In genomic region chr20:31822421-31823330, GRCh38 we compare ENCODE assay signal across 9 cellular contexts. TPM values are rescaled to one million over a fixed set of nuclear protein-coding genes. Genes with fewer than 3 reads are reported as not detected.
A peak's percentile ranks its signal among the peaks of the same experiment; 100 is the strongest.
DNase-seq lines count a peak whose midpoint lies in the region; FAIRE-seq and TF ChIP-seq lines count a peak whose summit lies in the region.
"Had no signal": no experiment of that assay in that cellular context is flagged by ENCODE, and none has a peak within 500 bp of the region (broad histone marks: within the 10 kb centered on the region; RNA-seq: fewer than 3 reads in every experiment).

No MANE protein-coding gene starts in this region.

- H3K4me1 ChIP-seq in MM.1S (ENCODE audit: low read length): peaks cover 17% of the 10 kb centered on the region
- H3K4me1 ChIP-seq in vagina: peaks cover 13% of the 10 kb centered on the region

- H3K79me2 ChIP-seq in MM.1S (ENCODE audit: low read length): no peaks in the 10 kb centered on the region

- H3K27ac ChIP-seq in MM.1S (ENCODE audit: low read length) (no peak overlapping the region), vagina (no peak overlapping the region)

- TF ChIP-seq POLR2A in vagina (IDR thresholded peaks at IDR 0.05): no peak

- H3K27me3 ChIP-seq in MM.1S (replicated peaks; ENCODE audit: insufficient read depth, low read length) (no peaks in the 10 kb centered on the region; the same call in 1 of the 2 replicates), vagina (no peaks in the 10 kb centered on the region)

- peak overlapping the region; percentile 56 for H3K4me2 ChIP-seq in MM.1S (ENCODE audit: low read depth, low read length)

- no peak overlapping the region for H3K9ac ChIP-seq in MM.1S (ENCODE audit: low read length)

- H3K36me3 ChIP-seq in MM.1S (replicated peaks; ENCODE audit: insufficient read depth, low read length): no peaks in the 10 kb centered on the region
- H3K36me3 ChIP-seq in vagina: no peaks in the 10 kb centered on the region

- peak; percentile 99 for TF ChIP-seq CTCF in MM.1S (IDR thresholded peaks at IDR 0.05; ENCODE audit: low read length)
- TF ChIP-seq CTCF in glutamatergic neuron (IDR thresholded peaks at IDR 0.05; ENCODE audit: partially characterized antibody, unreplicated experiment): peak; percentile 100
- TF ChIP-seq CTCF in progenitor cell of endocrine pancreas (IDR thresholded peaks at IDR 0.05; ENCODE audit: unreplicated experiment): peak; percentile 100
- TF ChIP-seq CTCF in vagina (IDR thresholded peaks at IDR 0.05): peak; percentile 95 to 99 (median 95)

- H3K27ac Mint-ChIP-seq in glutamatergic neuron (ENCODE audit: unreplicated experiment) (no peak overlapping the region), progenitor cell of endocrine pancreas (no peak overlapping the region)

- H3K4me1 Mint-ChIP-seq in glutamatergic neuron (ENCODE audit: low read depth, unreplicated experiment): peaks cover 18% of the 10 kb centered on the region
- H3K4me1 Mint-ChIP-seq in progenitor cell of endocrine pancreas (ENCODE audit: low read depth): no peaks in the 10 kb centered on the region

- in situ Hi-C loops in SK-MEL-5 (cut with HindIII; ENCODE audit: low pct_unique_long_range_greater_than_20kb, low sequenced_read_pairs): no loop called here

- H3K9me3 ChIP-seq in MM.1S (replicated peaks; ENCODE audit: insufficient read depth, low read length) (no peaks in the 10 kb centered on the region), vagina (no peaks in the 10 kb centered on the region)

- intact Hi-C loops in vagina (cut with DNase I): loop anchor here (10.0 kb wide), 1 partner anchor 212 kb away; no protein-coding TSS in a partner anchor

- no peaks in the 10 kb centered on the region for H4K20me1 ChIP-seq in MM.1S (ENCODE audit: insufficient read depth, low read length)

- H2AFZ ChIP-seq in MM.1S (ENCODE audit: low read length): 0 out of 2 replicates have a peak overlapping the region, but pooled peaks have one; percentile 16

- no peak overlapping the region for H3K4me3 Mint-ChIP-seq in glutamatergic neuron (ENCODE audit: unreplicated experiment)
- no peak overlapping the region for H3K4me3 Mint-ChIP-seq in progenitor cell of endocrine pancreas (ENCODE audit: low read depth)

- H3K36me3 Mint-ChIP-seq in glutamatergic neuron (ENCODE audit: unreplicated experiment) (no peaks in the 10 kb centered on the region), progenitor cell of endocrine pancreas (ENCODE audit: insufficient read depth) (no peaks in the 10 kb centered on the region)

- peaks cover 2% of the 10 kb centered on the region for H3K9me3 Mint-ChIP-seq in glutamatergic neuron (ENCODE audit: unreplicated experiment)
- H3K9me3 Mint-ChIP-seq in progenitor cell of endocrine pancreas (ENCODE audit: low read depth): no peaks in the 10 kb centered on the region

- no peaks in the 10 kb centered on the region for H3K9me2 ChIP-seq in MM.1S (replicated peaks; ENCODE audit: insufficient read depth, low read length)

- H3K27me3 Mint-ChIP-seq in glutamatergic neuron (ENCODE audit: unreplicated experiment) (peaks cover 4% of the 10 kb centered on the region), progenitor cell of endocrine pancreas (peaks cover 12% of the 10 kb centered on the region)

- no peak for FAIRE-seq in GM19239 (lab: Jason Lieb, UNC)

- no peaks in the 10 kb centered on the region for H3F3A ChIP-seq in MM.1S (ENCODE audit: insufficient read depth, low read length)

- H3K4me3 ChIP-seq in MM.1S (ENCODE audit: low read length) (no peak overlapping the region), vagina (no peak overlapping the region)

- DNase-seq in AML-193 (lab: John Stamatoyannopoulos, UW) (peak; percentile 18 to 22), GM19239 (ENCODE audit: insufficient read length, low spot score) (peak; percentile 90), MM.1S (peak; percentile 51), SK-MEL-5 (ENCODE audit: low read depth, low spot score) (peak; percentile 70), glutamatergic neuron (peak; percentile 99), progenitor cell of endocrine pancreas (ENCODE audit: low spot score, unreplicated experiment) (peak; percentile 92), vagina (ENCODE audit: extremely low spot score in 2 of 2) (no peak)
- DNase-seq in activated naive CD4-positive, alpha-beta T cell (lab: John Stamatoyannopoulos, UW): peak; percentile 36 to 73 (median 64)

RNA-seq across cellular contexts. Expression of gene MYLK2, which starts 3.5 kb away (rescaled TPM):
- total RNA-seq in SK-MEL-5 (2014; rRNA removed; shearing (Covaris generic)): not detected in 2 replicates
- not detected in 2 replicates for polyA plus RNA-seq in SK-MEL-5 (2015; cell fraction: cytosol; rRNA removed)
- 0.50 and 1.4 TPM in 2 replicates for polyA plus RNA-seq in SK-MEL-5 (2015; cell fraction: nucleus; rRNA removed)
- total RNA-seq in glutamatergic neuron (ENCODE audit: unreplicated experiment) (0.69 TPM), progenitor cell of endocrine pancreas (0.38 and 0.42 TPM in 2 replicates), vagina (not detected)
- polyA plus RNA-seq: urinary bladder had no signal

RNA-seq across cellular contexts. Expression of gene FOXS1, which starts 22.7 kb away (rescaled TPM):
- total RNA-seq in SK-MEL-5 (2014; rRNA removed; shearing (Covaris generic)): not detected in 2 replicates
- not detected in 2 replicates for polyA plus RNA-seq in SK-MEL-5 (2015; cell fraction: cytosol; rRNA removed)
- polyA plus RNA-seq in SK-MEL-5 (2015; cell fraction: nucleus; rRNA removed): not detected in 2 replicates
- not detected for total RNA-seq in glutamatergic neuron (ENCODE audit: unreplicated experiment)
- total RNA-seq in progenitor cell of endocrine pancreas: not detected in 2 replicates
- total RNA-seq in vagina: not detected

RNA-seq across cellular contexts. Expression of gene DUSP15, which starts 47.7 kb away (rescaled TPM):
- 6.2 and 6.6 TPM in 2 replicates for total RNA-seq in SK-MEL-5 (2014; rRNA removed; shearing (Covaris generic))
- polyA plus RNA-seq in SK-MEL-5 (2015; cell fraction: cytosol; rRNA removed): 7.7 and 7.9 TPM in 2 replicates
- polyA plus RNA-seq in SK-MEL-5 (2015; cell fraction: nucleus; rRNA removed): 3.5 and 16.2 TPM in 2 replicates
- 19.3 TPM for total RNA-seq in glutamatergic neuron (ENCODE audit: unreplicated experiment)
- total RNA-seq in progenitor cell of endocrine pancreas: 13.2 and 14.9 TPM in 2 replicates
- 2.5 TPM for total RNA-seq in vagina

RNA-seq across cellular contexts. Expression of gene TTLL9, which starts 47.8 kb away (rescaled TPM):
- total RNA-seq in SK-MEL-5 (2014; rRNA removed; shearing (Covaris generic)): not detected in 2 replicates
- polyA plus RNA-seq in SK-MEL-5 (2015; cell fraction: cytosol; rRNA removed): not detected in 2 replicates
- 0.20 and 0.41 TPM in 2 replicates for polyA plus RNA-seq in SK-MEL-5 (2015; cell fraction: nucleus; rRNA removed)
- total RNA-seq in glutamatergic neuron (ENCODE audit: unreplicated experiment) (1.5 TPM), progenitor cell of endocrine pancreas (2.4 TPM in 2 replicates), vagina (not detected)

Comparison
In these comparisons a context has a peak if more than half of its experiments do, and no peak if none do; other contexts are left out.
1. DNase-seq: peak in AML-193 (2 of 2), GM19239 (single experiment), MM.1S (single experiment), SK-MEL-5 (single experiment), activated naive CD4-positive, alpha-beta T cell (4 of 4), glutamatergic neuron (single experiment) and progenitor cell of endocrine pancreas (single experiment); none in vagina (0 of 2).
2. Peak in every context shown above with its lines, with median percentiles within 50 percentile points of each other: CTCF ChIP-seq.